ENCODE assay signal across 13 cellular contexts in genomic region chr3:31066999-31067398, GRCh38.
DNase-seq lines count a peak whose midpoint lies in the region; ATAC-seq and TF ChIP-seq lines count a peak whose summit lies in the region.
"Had no signal": no experiment of that assay in that cellular context is flagged by ENCODE, and none has a peak within 500 bp of the region (broad histone marks: within the 10 kb centered on the region; RNA-seq: fewer than 3 reads in every experiment).

No MANE protein-coding gene starts in this region.

- POLR2A ChIA-PET in IMR-90 (lab: Charles Lee; ENCODE audit: unreplicated experiment), result no interaction called here

- no peak overlapping the region for H3K4me3 ChIP-seq in IMR-90 (ENCODE audit: insufficient read depth, low read depth, low read length)
- H3K4me3 ChIP-seq: lung, stomach had no signal

- H2BK120ac ChIP-seq in IMR-90 (ENCODE audit: low read depth, low read length), result no peak overlapping the region

- no peaks in the 10 kb centered on the region for H4K20me1 ChIP-seq in IMR-90 (ENCODE audit: insufficient read depth, low read length)

- no peak overlapping the region for H3K27ac ChIP-seq in IMR-90 (ENCODE audit: insufficient read depth, low read length)
- H3K27ac ChIP-seq: stomach had no signal

- no peaks in the 10 kb centered on the region for H3K27me3 ChIP-seq in IMR-90 (ENCODE audit: control insufficient read depth, insufficient read depth, low read length)
- H3K27me3 ChIP-seq: stomach had no signal

- H3K23ac ChIP-seq in IMR-90 (ENCODE audit: low read depth, low read length), result no peak overlapping the region

- ATAC-seq in IMR-90 (ENCODE audit: low read depth), result peak; percentile 95
- ATAC-seq in HG03469 (IDR thresholded peaks at IDR 0.05; ENCODE audit: unreplicated experiment), result no peak

- H3K56ac ChIP-seq in IMR-90 (ENCODE audit: extremely low read depth, insufficient read depth, low read length), result no peak overlapping the region

- in situ Hi-C loops in IMR-90 (cut with MboI; ENCODE audit: low sequenced_read_pairs), result no loop called here

- H3K9me3 ChIP-seq in IMR-90 (ENCODE audit: control insufficient read depth, insufficient read depth, low read length), result no peaks in the 10 kb centered on the region
- H3K9me3 ChIP-seq: stomach had no signal

- no peak overlapping the region for H2AK5ac ChIP-seq in IMR-90 (ENCODE audit: low read depth, low read length)

- no peaks in the 10 kb centered on the region for H3K79me1 ChIP-seq in IMR-90 (ENCODE audit: low read depth in 1 of 2, low read length in 2 of 2)

- no peak overlapping the region for H3K9ac ChIP-seq in IMR-90 (ENCODE audit: low read depth, low read length)

- H3K9me1 ChIP-seq in IMR-90 (ENCODE audit: insufficient read depth, low read length), result no peaks in the 10 kb centered on the region

- no TSS peak for BruUV-seq in IMR-90 (replicated peaks; lab: Mats Ljungman, UMichigan)

- dilution Hi-C loops in IMR-90 (cut with HindIII; ENCODE audit: low sequenced_read_pairs, unreplicated experiment), result no loop called here

- H4K5ac ChIP-seq in IMR-90 (ENCODE audit: low read depth, low read length), result no peak overlapping the region

- no peaks in the 10 kb centered on the region for H3K4me1 ChIP-seq in IMR-90 (ENCODE audit: control insufficient read depth, insufficient read depth, low read length)
- H3K4me1 ChIP-seq: stomach had no signal

- TF ChIP-seq POLR2A in IMR-90 (IDR thresholded peaks at IDR 0.05; ENCODE audit: low read depth, low read length), result no peak

- no peaks in the 10 kb centered on the region for H3K36me3 ChIP-seq in IMR-90 (ENCODE audit: control insufficient read depth, insufficient read depth, low read length)
- H3K36me3 ChIP-seq: stomach had no signal

- H4K8ac ChIP-seq in IMR-90 (ENCODE audit: low read depth in 2 of 2, low read length in 2 of 2), result no peak overlapping the region

- intact Hi-C loops in IMR-90 (cut with micrococcal nuclease), result no loop called here

- H2BK15ac ChIP-seq in IMR-90 (ENCODE audit: low read depth, low read length), result no peak overlapping the region

- CTCF ChIA-PET in IMR-90 (lab: Yijun Ruan, JAX), result no interaction called here

- TF ChIP-seq RAD21 in IMR-90 (IDR thresholded peaks at IDR 0.05; ENCODE audit: low read length), result no peak

- no peak for TF ChIP-seq CTCF in IMR-90 (conservative IDR thresholded peaks at IDR 0.05; ENCODE audit: low read depth, low read length)

- H2AK9ac ChIP-seq in IMR-90 (replicated peaks; ENCODE audit: low read depth, low read length, poor library complexity), result no peak overlapping the region

- no peak overlapping the region for H3K14ac ChIP-seq in IMR-90 (replicated peaks; ENCODE audit: low read depth, low read length)

- H2BK5ac ChIP-seq in IMR-90 (ENCODE audit: low read depth, low read length, poor library complexity, severe bottlenecking), result no peak overlapping the region

- DNase-seq in AG08396 (ENCODE audit: low spot score) (peak; percentile 66), IMR-90 (peak; percentile 97), brain pericyte (ENCODE audit: low read depth, low spot score) (peak; percentile 63), lung microvascular endothelial cell (ENCODE audit: low read depth in 2 of 2) (peak; percentile 55 to 78), iPS-NIHi11 (ENCODE audit: low spot score) (no peak)
- no peak for DNase-seq in activated CD4-positive, CD25-positive, alpha-beta regulatory T cell treated with anti-CD3 and anti-CD28 coated beads, Interleukin-2, amount 50 U/mL, for 72 hours
- DNase-seq in stimulated activated CD4-positive, alpha-beta T cell treated with anti-CD3 and anti-CD28 coated beads, Interleukin-12 subunit alpha, Interleukin-12 subunit beta, amount 100 ng/mL, for 4 hours, result no peak
- DNase-seq: activated naive CD4-positive, alpha-beta T cell treated with Interleukin-2 at 50 U/mL for 16 hours; MV-4-11; stimulated activated CD4-positive, alpha-beta T cell treated with anti-CD3 and anti-CD28 coated beads, Interleukin-15, amount 100 ng/mL, for 24 hours; stomach had no signal

- H2BK20ac ChIP-seq in IMR-90 (ENCODE audit: low read depth, low read length), result no peak overlapping the region

- no peak overlapping the region for H4K91ac ChIP-seq in IMR-90 (ENCODE audit: insufficient read depth, low read depth, low read length)

- no peak overlapping the region for H2AFZ ChIP-seq in IMR-90 (replicated peaks; ENCODE audit: low read length, poor library complexity)

- H3K4me2 ChIP-seq in IMR-90 (ENCODE audit: low read depth, low read length), result peak overlapping the region; percentile 1; the same call in 1 of the 2 replicates

- no peak overlapping the region for H3K18ac ChIP-seq in IMR-90 (ENCODE audit: low read depth, low read length)

- no peak overlapping the region for H3K4ac ChIP-seq in IMR-90 (ENCODE audit: low read depth, low read length)

- no CpG with 5 or more reads among the region's 5 CpGs for WGBS in IMR-90 (ENCODE audit: extremely low coverage in 2 of 2, insufficient read length in 1 of 2), 2 experiments

TF ChIP-seq in IMR-90, 13 proteins besides CTCF, POLR2A, EP300 and RAD21:
- peak; percentile 61; the same call in 1 of the 2 replicates for TF ChIP-seq FOS (IDR thresholded peaks at IDR 0.05; ENCODE audit: low read depth, low read length)
- TF ChIP-seq CEBPB (IDR thresholded peaks at IDR 0.05; ENCODE audit: low read depth, low read length), result peak; percentile 53
- no peak for TF ChIP-seq NFE2L2 (IDR thresholded peaks at IDR 0.05; ENCODE audit: low read depth, low read length)
- TF ChIP-seq MAFK (IDR thresholded peaks at IDR 0.05; ENCODE audit: low read depth, low read length), result peak; percentile 88
- TF ChIP-seq BHLHE40 (IDR thresholded peaks at IDR 0.05; ENCODE audit: low read depth, low read length), result 0 out of 2 replicates have a peak, but pooled peaks have one; percentile 5
- TF ChIP-seq USF2 (IDR thresholded peaks at IDR 0.05; ENCODE audit: low read depth, low read length), result no peak
- TF ChIP-seq CHD1 (IDR thresholded peaks at IDR 0.05; ENCODE audit: low read depth, low read length), result no peak

Comparison
In these comparisons a context has a peak if more than half of its experiments do, and no peak if none do; other contexts are left out.
1. DNase-seq: peak in AG08396 (single experiment), IMR-90 (single experiment), brain pericyte (single experiment) and lung microvascular endothelial cell (2 of 2); none in iPS-NIHi11 (single experiment), activated CD4-positive, CD25-positive, alpha-beta regulatory T cell treated with anti-CD3 and anti-CD28 coated beads, Interleukin-2, amount 50 U/mL, for 72 hours (single experiment) and stimulated activated CD4-positive, alpha-beta T cell treated with anti-CD3 and anti-CD28 coated beads, Interleukin-12 subunit alpha, Interleukin-12 subunit beta, amount 100 ng/mL, for 4 hours (single experiment).